Comparison of ENCODE assay signal across 20 cellular contexts in the genomic region with DNA sequence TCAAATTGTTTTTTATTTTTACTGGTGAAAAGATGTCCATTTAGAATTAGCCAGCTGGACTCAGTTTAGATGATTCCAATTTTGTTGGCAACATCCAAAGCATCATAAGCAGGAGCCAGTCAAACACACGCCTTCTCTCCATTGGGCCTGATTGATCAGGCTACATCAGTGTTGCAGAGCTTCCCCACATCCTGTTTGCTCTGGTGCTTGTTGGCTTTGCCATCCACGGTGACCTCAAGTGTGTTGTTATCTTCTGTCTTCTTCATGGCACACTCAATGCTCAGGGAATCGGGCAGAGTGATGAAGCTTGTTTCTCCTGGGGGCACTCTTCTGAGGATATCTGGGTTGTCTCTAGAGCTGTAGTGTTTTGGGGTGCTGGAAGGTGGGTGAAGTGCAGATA.
"Had no signal": no experiment of that assay in that cellular context is flagged by ENCODE, and none has a peak within 500 bp of the region (broad histone marks: within the 10 kb centered on the region; RNA-seq: fewer than 3 reads in every experiment).

No MANE protein-coding gene starts in this region.

- H3K27me3 ChIP-seq: gastrocnemius medialis, right lobe of liver, suprapubic skin, thyroid gland had no signal

- H3K4me3 Mint-ChIP-seq: naive thymus-derived CD4-positive, alpha-beta T cell; nephron progenitor cell; stimulated activated effector memory CD8-positive, alpha-beta T cell treated with anti-CD3 and anti-CD28 coated beads, Interleukin-12 subunit alpha, Interleukin-12 subunit beta, amount 100 ng/mL, for 72 hours; type B pancreatic cell had no signal

- H3K27ac Mint-ChIP-seq: naive thymus-derived CD4-positive, alpha-beta T cell; nephron progenitor cell; stimulated activated effector memory CD8-positive, alpha-beta T cell treated with anti-CD3 and anti-CD28 coated beads, Interleukin-12 subunit alpha, Interleukin-12 subunit beta, amount 100 ng/mL, for 72 hours; type B pancreatic cell had no signal

- H3K4me1 ChIP-seq: gastrocnemius medialis, parathyroid adenoma, psoas muscle, right lobe of liver, suprapubic skin, thyroid gland had no signal

- H3K4me1 Mint-ChIP-seq: nephron progenitor cell had no signal

- H3K9me3 Mint-ChIP-seq: stimulated activated effector memory CD8-positive, alpha-beta T cell treated with anti-CD3 and anti-CD28 coated beads, Interleukin-12 subunit alpha, Interleukin-12 subunit beta, amount 100 ng/mL, for 72 hours; type B pancreatic cell had no signal

- DNase-seq: effector memory CD4-positive, alpha-beta T cell; gastrocnemius medialis; heart right ventricle; islet precursor cell; mammary epithelial cell; nephron progenitor cell; psoas muscle; retina; right lobe of liver; stimulated activated CD4-positive, alpha-beta T cell treated with anti-CD3 and anti-CD28 coated beads, Interleukin-4, amount 100 ng/mL, for 1 hour; stimulated activated CD8-positive, alpha-beta memory T cell treated with anti-CD3 and anti-CD28 coated beads, Interleukin-4, amount 100 ng/mL, for 48 hours; stimulated activated naive CD8-positive, alpha-beta T cell treated with anti-CD3 and anti-CD28 coated beads, Interleukin-15, Interleukin-2, amounts not matched to agents 100 U/mL and 50 U/mL, for 24 hours; thyroid gland had no signal

- ATAC-seq: esophagus mucosa; gastrocnemius medialis; heart right ventricle; left lobe of liver; naive thymus-derived CD4-positive, alpha-beta T cell; psoas muscle; right lobe of liver; stimulated activated effector memory CD8-positive, alpha-beta T cell treated with anti-CD3 and anti-CD28 coated beads, Interleukin-12 subunit alpha, Interleukin-12 subunit beta, amount 100 ng/mL, for 72 hours; stimulated activated naive CD8-positive, alpha-beta T cell treated with anti-CD3 and anti-CD28 coated beads, Interleukin-15, Interleukin-2, amounts not matched to agents 100 U/mL and 50 U/mL, for 24 hours had no signal

- H3K27ac ChIP-seq: gastrocnemius medialis, heart right ventricle, parathyroid adenoma, psoas muscle, right lobe of liver, suprapubic skin, thyroid gland had no signal
